9 cellular contexts compared by ENCODE assay signal in the genomic region with DNA sequence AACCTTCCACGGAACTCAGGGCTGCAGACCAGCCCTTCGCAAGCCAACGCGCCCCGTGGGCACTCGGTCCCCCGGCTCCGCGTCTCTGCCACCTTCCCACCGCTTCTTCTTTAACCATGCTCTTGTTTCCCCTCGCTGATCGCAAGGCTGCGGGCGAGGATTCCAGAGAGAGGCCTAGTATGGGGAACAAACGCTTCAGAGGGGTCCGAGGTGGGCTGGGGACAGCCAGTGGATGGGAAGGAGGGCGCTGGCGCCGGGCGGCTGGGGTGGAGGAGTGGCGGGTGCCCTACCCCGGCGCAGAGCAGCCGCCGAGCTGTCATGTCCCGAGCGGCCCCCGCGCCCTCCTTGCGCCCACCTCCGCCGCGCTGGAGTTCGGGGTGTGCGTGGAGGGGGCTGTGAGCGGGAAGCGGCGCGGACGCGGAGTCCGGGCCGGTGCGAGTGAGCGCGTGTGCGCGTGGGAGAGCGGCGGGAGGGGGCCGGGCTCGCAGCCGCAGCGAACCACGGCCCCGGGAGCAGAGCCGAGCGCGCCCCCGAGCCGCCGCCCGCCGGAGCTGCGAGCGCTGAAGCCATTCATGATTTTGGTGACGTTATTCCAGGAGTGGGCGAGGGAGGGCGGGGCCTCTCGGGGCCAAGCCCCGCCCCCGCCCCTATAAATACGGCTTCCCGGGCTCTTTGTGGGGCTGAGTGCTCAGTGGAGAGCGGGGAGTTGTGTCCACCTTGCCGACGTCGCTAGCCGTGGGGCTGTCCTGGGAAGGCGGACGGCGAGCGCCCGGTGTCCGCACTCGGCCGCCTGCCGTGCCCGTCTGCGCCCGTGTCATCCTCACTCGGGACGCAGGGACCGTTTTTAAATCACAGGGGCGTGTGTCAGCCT. TPM values are rescaled to one million over a fixed set of nuclear protein-coding genes. Genes with fewer than 3 reads are reported as not detected.
A peak's percentile ranks its signal among the peaks of the same experiment; 100 is the strongest.
DNase-seq lines count a peak whose midpoint lies in the region; ATAC-seq, FAIRE-seq and TF ChIP-seq lines count a peak whose summit lies in the region.
"Had no signal": no experiment of that assay in that cellular context is flagged by ENCODE, and none has a peak within 500 bp of the region (broad histone marks: within the 10 kb centered on the region; RNA-seq: fewer than 3 reads in every experiment).

TSS of gene LBH (plus strand) at position 680 of the 871 bp plus-strand sequence. CDS start 205 bp downstream, outside the sequence.

- H3K27ac ChIP-seq in BLaER1 treated with 17β-estradiol and CSF1 and Interleukin-3, amounts not matched to agents 10 nM and 100 nM, result peak within 1 kb of the TSS; percentile 44 to 88 (median 79); a peak in 21 of 22 replicates
- no peak within 1 kb of the TSS for H3K27ac ChIP-seq in RWPE2 (ENCODE audit: poor library complexity, severe bottlenecking)
- H3K27ac ChIP-seq in foreskin keratinocyte, result no peak within 1 kb of the TSS
- H3K27ac ChIP-seq in neural progenitor cell, result no peak within 1 kb of the TSS

- peak within 1 kb of the TSS; percentile 92 for H2AFZ ChIP-seq in neural progenitor cell (replicated peaks)

- H3K27ac Mint-ChIP-seq in neural progenitor cell, result no peak within 1 kb of the TSS

- peaks cover 20% of the 10 kb centered on the region for H3K27me3 Mint-ChIP-seq in neural progenitor cell (ENCODE audit: insufficient read depth, low read depth)

- no peaks in the 10 kb centered on the region for H3K79me2 ChIP-seq in neural progenitor cell (ENCODE audit: low read depth)

- H3K36me3 Mint-ChIP-seq in neural progenitor cell, result peaks cover 7% of the 10 kb centered on the region

- H3K4me1 Mint-ChIP-seq in neural progenitor cell, result peaks cover 21% of the 10 kb centered on the region

- DNase-seq in HTR-8/SVneo (ENCODE audit: insufficient read length, low spot score), result peak; percentile 85
- no peak for DNase-seq in RWPE2 (ENCODE audit: low spot score)
- peak; percentile 82 for DNase-seq in activated gamma-delta T cell (lab: John Stamatoyannopoulos, UW)
- DNase-seq in foreskin keratinocyte, result peak in 1 of 2 donors; percentile 30
- peak; percentile 88 for DNase-seq in neural progenitor cell (ENCODE audit: low spot score)
- DNase-seq in stromal cell of bone marrow (ENCODE audit: low read depth), result peak; percentile 74

- peak within 1 kb of the TSS; percentile 91 for H3K4me3 Mint-ChIP-seq in neural progenitor cell

- no peaks in the 10 kb centered on the region for H3K9me3 Mint-ChIP-seq in neural progenitor cell

- TF ChIP-seq CTCF in RWPE2 (IDR thresholded peaks at IDR 0.05; ENCODE audit: poor library complexity, severe bottlenecking) (no peak), foreskin keratinocyte (conservative IDR thresholded peaks at IDR 0.05) (peak; percentile 7), neural progenitor cell (IDR thresholded peaks at IDR 0.05) (no peak)

- ATAC-seq in GM19438 (IDR thresholded peaks at IDR 0.05; ENCODE audit: low read depth, unreplicated experiment) (peak; percentile 42), RWPE2 (ENCODE audit: low read depth) (peak; percentile 44), foreskin keratinocyte (peak; percentile 63)

- H4K20me1 ChIP-seq in BLaER1 treated with 17β-estradiol and CSF1 and Interleukin-3, amounts not matched to agents 10 nM and 100 nM, result peaks cover 0 to 21% (median 12%) of the 10 kb centered on the region in 11 experiments; a peak in 12 of 22 replicates
- peaks cover 3% of the 10 kb centered on the region for H4K20me1 ChIP-seq in neural progenitor cell (ENCODE audit: low read depth)

- H3K4me1 ChIP-seq in BLaER1 treated with 17β-estradiol and CSF1 and Interleukin-3, amounts not matched to agents 10 nM and 100 nM, result peaks cover 26 to 42% (median 40%) of the 10 kb centered on the region in 10 experiments
- H3K4me1 ChIP-seq in RWPE2 (ENCODE audit: insufficient read depth, poor library complexity, severe bottlenecking) (no peaks in the 10 kb centered on the region), foreskin keratinocyte (no peaks in the 10 kb centered on the region), neural progenitor cell (peaks cover 27% of the 10 kb centered on the region)

- peaks cover 0 to 20% (median 16%) of the 10 kb centered on the region in 11 experiments; a peak in 16 of 22 replicates for H3K36me3 ChIP-seq in BLaER1 treated with 17β-estradiol and CSF1 and Interleukin-3, amounts not matched to agents 10 nM and 100 nM
- H3K36me3 ChIP-seq in RWPE2 (ENCODE audit: low read depth) (no peaks in the 10 kb centered on the region), neural progenitor cell (no peaks in the 10 kb centered on the region)

- peak within 1 kb of the TSS; percentile 68 to 84 (median 77) for H3K4me3 ChIP-seq in BLaER1 treated with 17β-estradiol and CSF1 and Interleukin-3, amounts not matched to agents 10 nM and 100 nM
- H3K4me3 ChIP-seq in RWPE2 (ENCODE audit: severe bottlenecking) (peak within 1 kb of the TSS; percentile 48), neural progenitor cell (peak within 1 kb of the TSS; percentile 59)

- H3K27me3 ChIP-seq in BLaER1 treated with 17β-estradiol and CSF1 and Interleukin-3, amounts not matched to agents 10 nM and 100 nM, result peaks cover 14 to 20% (median 16%) of the 10 kb centered on the region in 11 experiments; a peak in 19 of 22 replicates
- H3K27me3 ChIP-seq in RWPE2 (ENCODE audit: insufficient read depth, poor library complexity, severe bottlenecking), result no peaks in the 10 kb centered on the region
- peaks cover 67% of the 10 kb centered on the region for H3K27me3 ChIP-seq in foreskin keratinocyte
- H3K27me3 ChIP-seq in neural progenitor cell, result peaks cover 71% of the 10 kb centered on the region

- H3K9me3 ChIP-seq in BLaER1 treated with 17β-estradiol and CSF1 and Interleukin-3, amounts not matched to agents 10 nM and 100 nM (replicated peaks in 1 of 11), result no peaks in the 10 kb centered on the region
- H3K9me3 ChIP-seq in RWPE2 (ENCODE audit: severe bottlenecking) (no peaks in the 10 kb centered on the region), neural progenitor cell (ENCODE audit: low read depth) (no peaks in the 10 kb centered on the region)

- peak within 1 kb of the TSS; percentile 78 to 89 (median 84) for H3K9ac ChIP-seq in BLaER1 treated with 17β-estradiol and CSF1 and Interleukin-3, amounts not matched to agents 10 nM and 100 nM
- no peak within 1 kb of the TSS for H3K9ac ChIP-seq in neural progenitor cell

- peaks cover 36% of the 10 kb centered on the region for H3F3A ChIP-seq in neural progenitor cell (ENCODE audit: low read depth)

- peak within 1 kb of the TSS; percentile 92 to 100 (median 97) for H3K4me2 ChIP-seq in BLaER1 treated with 17β-estradiol and CSF1 and Interleukin-3, amounts not matched to agents 10 nM and 100 nM
- H3K4me2 ChIP-seq in neural progenitor cell, result peak within 1 kb of the TSS; percentile 93

- no peak for FAIRE-seq in HTR-8/SVneo (lab: Jason Lieb, UNC)
- FAIRE-seq: TTC549 had no signal

RNA-seq across cellular contexts. Expression of gene LBH, which starts in this region (rescaled TPM):
- 0.46 and 1.5 TPM in 2 replicates for total RNA-seq in foreskin keratinocyte
- 0.26 and 0.82 TPM in 2 replicates for polyA plus RNA-seq in foreskin keratinocyte
- total RNA-seq in neural progenitor cell (ENCODE audit: low replicate concordance), result 4.2 and 11.0 TPM in 2 replicates

Comparison
In these comparisons a context has a peak if more than half of its experiments do, and no peak if none do; other contexts are left out.
1. H3K27ac ChIP-seq: peak in BLaER1 treated with 17β-estradiol and CSF1 and Interleukin-3, amounts not matched to agents 10 nM and 100 nM (11 of 11); none in RWPE2 (single experiment), foreskin keratinocyte (single experiment) and neural progenitor cell (single experiment).
2. Peak in every context shown above with its lines, with median percentiles within 50 percentile points of each other: H3K4me3 ChIP-seq and ATAC-seq.